Comparison of ENCODE assay signal across 1 cellular context in the genomic region with DNA sequence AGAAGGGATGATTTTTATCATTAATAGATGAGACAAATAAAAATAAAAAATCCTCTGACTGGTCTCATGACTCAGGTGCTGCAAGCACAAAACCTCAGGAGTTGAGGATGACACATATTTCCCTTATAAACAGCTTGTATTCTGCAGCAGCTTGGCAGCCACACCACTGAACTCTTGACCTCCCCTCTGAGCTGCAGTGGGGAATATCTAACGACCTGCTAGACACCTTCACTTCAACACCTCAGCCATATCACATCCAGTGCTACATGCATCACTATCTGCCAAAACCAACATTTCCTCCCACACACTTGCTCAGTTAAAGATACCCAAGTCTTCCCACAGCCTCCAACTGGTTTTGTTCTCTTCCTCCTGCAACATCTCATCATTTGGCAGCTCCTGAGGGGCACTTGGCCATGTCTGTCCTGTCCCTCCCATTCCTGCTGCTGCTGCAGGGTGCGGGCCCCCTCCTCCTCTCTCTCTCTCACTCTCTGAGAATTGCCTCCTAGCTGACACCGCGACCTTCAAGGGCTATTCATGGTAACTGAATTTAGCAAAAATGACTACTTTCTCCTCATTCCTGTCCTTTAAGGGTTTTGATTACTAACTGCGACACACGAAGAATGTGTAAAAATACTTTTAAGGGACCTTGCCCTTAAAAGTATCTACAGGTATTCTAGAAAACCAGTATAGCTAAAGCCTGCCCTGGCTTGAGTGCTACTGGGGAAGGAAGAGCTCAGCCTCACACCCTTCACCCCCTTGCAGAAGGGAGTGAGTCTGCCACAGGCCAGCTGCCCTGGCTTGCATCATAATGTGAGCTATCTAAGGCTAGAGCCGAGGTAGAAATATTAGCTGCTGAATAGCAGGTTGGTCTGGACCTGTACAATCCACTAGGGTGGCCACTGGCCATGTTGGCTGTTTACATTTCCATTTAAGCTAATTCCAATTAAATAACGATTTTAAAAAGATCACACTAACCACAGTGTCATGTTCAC.
TF ChIP-seq lines count a peak whose summit lies in the region.

No MANE protein-coding gene starts in this region.

TF ChIP-seq in IMR-90, 13 proteins besides CTCF, POLR2A, EP300 and RAD21:
- TF ChIP-seq SMC3 (IDR thresholded peaks at IDR 0.05; ENCODE audit: low read depth, low read length) (no peak), CEBPB (IDR thresholded peaks at IDR 0.05; ENCODE audit: low read depth, low read length) (no peak), FOS (IDR thresholded peaks at IDR 0.05; ENCODE audit: low read depth, low read length) (no peak), MXI1 (IDR thresholded peaks at IDR 0.05; ENCODE audit: borderline replicate concordance, low read depth, low read length) (no peak), RCOR1 (IDR thresholded peaks at IDR 0.05; ENCODE audit: insufficient replicate concordance, low read length) (no peak)
TF ChIP-seq in IMR-90: peak in this region for 0.
